Comparison of ENCODE assay signal across 18 cellular contexts in the genomic region with DNA sequence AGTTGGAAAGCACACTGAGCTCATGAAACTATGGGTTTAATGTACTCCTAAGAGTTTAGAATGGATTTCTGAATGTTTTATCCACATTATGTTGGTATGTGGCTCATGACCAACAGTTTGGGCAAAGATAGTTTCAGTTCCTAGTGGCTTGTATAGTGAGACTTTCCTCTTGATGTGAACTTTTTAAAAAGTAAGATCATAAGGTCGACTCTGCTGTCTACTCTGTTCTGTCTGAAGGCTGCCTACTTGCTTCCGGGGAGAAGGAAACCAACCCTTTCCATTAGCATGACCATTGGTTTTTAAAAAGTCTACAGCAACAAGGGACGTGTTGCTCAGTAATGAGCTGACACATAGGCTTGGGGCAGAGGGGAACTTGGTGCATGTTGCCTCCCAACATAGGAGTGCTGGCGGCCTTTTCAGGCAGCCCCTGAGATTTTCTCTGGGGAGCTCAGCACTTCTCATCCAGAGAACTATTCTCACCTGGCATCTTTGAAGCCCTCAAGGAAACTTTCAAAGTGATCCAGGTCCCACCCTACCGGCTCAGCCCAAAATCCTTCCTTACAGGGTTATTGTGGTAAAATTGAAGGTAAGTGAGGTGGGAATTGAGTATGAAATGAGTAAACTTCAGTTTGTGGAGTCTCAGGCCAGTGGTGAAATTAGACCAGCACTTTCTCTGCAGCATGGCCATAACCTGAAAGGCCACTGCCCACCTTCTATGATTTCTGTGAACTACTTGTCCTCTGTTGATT. TPM values are rescaled to one million over a fixed set of nuclear protein-coding genes. Genes with fewer than 3 reads are reported as not detected.
DNase-seq lines count a peak whose midpoint lies in the region; ATAC-seq, FAIRE-seq and TF ChIP-seq lines count a peak whose summit lies in the region.
"Had no signal": no experiment of that assay in that cellular context is flagged by ENCODE, and none has a peak within 500 bp of the region (broad histone marks: within the 10 kb centered on the region; RNA-seq: fewer than 3 reads in every experiment).

No MANE protein-coding gene starts in this region.

- FAIRE-seq in GM12878 (lab: Jason Lieb, UNC), result no peak
- FAIRE-seq: frontal cortex, H1, HepG2 had no signal

- POLR2A ChIA-PET in T-cell (lab: Charles Lee), result interaction anchor here (0.7 to 1.5 kb wide), 6 partner anchors 14 to 120 kb away, joined by 3 to 6 read pairs (median 3); no protein-coding TSS in a partner anchor
- POLR2A ChIA-PET in GM12878 (lab: Charles Lee), result interaction anchor here (1.4 kb wide), 1 partner anchor 16 kb away, joined by 3 read pairs; no protein-coding TSS in a partner anchor

- in situ Hi-C loops in GM12878 (cut with MboI), result loop anchor here (5.0 kb wide), 1 partner anchor 640 kb away; no protein-coding TSS in a partner anchor

- no peak for TF ChIP-seq CTCF in GM12878 (IDR thresholded peaks at IDR 0.05 in 2 of 3, conservative IDR thresholded peaks at IDR 0.05 in 1 of 3; ENCODE audit: control insufficient read depth in 2 of 3, extremely low read depth in 1 of 3, insufficient read depth in 1 of 3, low read depth in 3 of 3, low read length in 3 of 3)
- TF ChIP-seq CTCF in tibial nerve (IDR thresholded peaks at IDR 0.05), result no peak
- TF ChIP-seq CTCF in natural killer cell (IDR thresholded peaks at IDR 0.05), result no peak

- TF ChIP-seq POLR2A in GM12878 (IDR thresholded peaks at IDR 0.05; ENCODE audit: low read depth, low read length), result no peak
- TF ChIP-seq POLR2A in tibial nerve (IDR thresholded peaks at IDR 0.05), result no peak

- H3K79me2 ChIP-seq in GM12878 (ENCODE audit: control insufficient read depth, insufficient read depth, low read length), result no peaks in the 10 kb centered on the region

- no peaks in the 10 kb centered on the region for H3K27me3 Mint-ChIP-seq in activated T-cell treated with anti-CD3 and anti-CD28 coated beads, Interleukin-2, amount 50 U/mL, for 72 hours (ENCODE audit: low read depth)
- H3K27me3 Mint-ChIP-seq in T-cell, result no peaks in the 10 kb centered on the region
- H3K27me3 Mint-ChIP-seq in natural killer cell (ENCODE audit: low read depth in 2 of 2), result no peaks in the 10 kb centered on the region

- no peak overlapping the region for H2AFZ ChIP-seq in GM12878 (ENCODE audit: control insufficient read depth, low read depth, low read length)

- no peak overlapping the region for H3K4me3 Mint-ChIP-seq in activated T-cell treated with anti-CD3 and anti-CD28 coated beads, Interleukin-2, amount 50 U/mL, for 72 hours
- H3K4me3 Mint-ChIP-seq in T-cell (no peak overlapping the region), natural killer cell (no peak overlapping the region)

- RAD21 ChIA-PET in GM12878 (lab: Charles Lee; ENCODE audit: unreplicated experiment), result interaction anchor here (1.1 to 2.5 kb wide), 8 partner anchors 17 to 641 kb away, joined by 3 to 6 read pairs (median 4); no protein-coding TSS in a partner anchor

- no peak for ATAC-seq in activated T-cell treated with anti-CD3 and anti-CD28 coated beads, Interleukin-2, amount 50 U/mL, for 72 hours (replicated peaks in 1 of 2)
- ATAC-seq in T-cell (replicated peaks in 1 of 4) (no peak), GM12878 (peak; percentile 14; the same call in 1 of the 3 replicates), natural killer cell (no peak)

- H3K27me3 ChIP-seq in GM12878 (replicated peaks in 1 of 2; ENCODE audit: control insufficient read depth in 2 of 2, insufficient read depth in 2 of 2, low read length in 1 of 2), result no peaks in the 10 kb centered on the region
- H3K27me3 ChIP-seq in tibial nerve, result no peaks in the 10 kb centered on the region
- H3K27me3 ChIP-seq: brain microvascular endothelial cell, right atrium auricular region, upper lobe of right lung had no signal

- H3K4me1 ChIP-seq in GM12878 (ENCODE audit: control insufficient read depth, insufficient read depth, low read length) (no peaks in the 10 kb centered on the region), tibial nerve (peaks cover 0 to 7% (median 0%) of the 10 kb centered on the region in 4 donors)

- no peaks in the 10 kb centered on the region for H3K9me3 Mint-ChIP-seq in activated T-cell treated with anti-CD3 and anti-CD28 coated beads, Interleukin-2, amount 50 U/mL, for 72 hours
- H3K9me3 Mint-ChIP-seq in T-cell, result no peaks in the 10 kb centered on the region
- H3K9me3 Mint-ChIP-seq in natural killer cell, result no peaks in the 10 kb centered on the region
- H3K9me3 Mint-ChIP-seq: activated naive CD4-positive, alpha-beta T cell treated with anti-CD3 and anti-CD28 coated beads, Interleukin-2, amount 50 U/mL, for 72 hours had no signal

- WGBS in GM12878 (ENCODE audit: insufficient coverage, insufficient replicate concordance, low lambda C conversion rate, missing lambda C conversion rate), result 63% methylated on average over 5 of the region's 5 CpGs
- 85 to 86% methylated on average over 5 of the region's 5 CpGs for WGBS in tibial nerve, 2 donors

- peaks cover 17 to 28% of the 10 kb centered on the region in 2 donors for H3K36me3 Mint-ChIP-seq in activated T-cell treated with anti-CD3 and anti-CD28 coated beads, Interleukin-2, amount 50 U/mL, for 72 hours (ENCODE audit: insufficient read depth in 2 of 2)
- H3K36me3 Mint-ChIP-seq in T-cell, result peaks cover 75% of the 10 kb centered on the region
- H3K36me3 Mint-ChIP-seq in natural killer cell, result peaks cover 25% of the 10 kb centered on the region

- intact Hi-C loops in GM12878 (cut with micrococcal nuclease; ENCODE audit: unreplicated experiment) (loop anchor here (2.0 kb wide), 2 partner anchors 24 to 642 kb away; no protein-coding TSS in a partner anchor), natural killer cell (cut with micrococcal nuclease) (loop anchor here (1.0 kb wide), 2 partner anchors 30 to 81 kb away; no protein-coding TSS in a partner anchor)

- SMC1A ChIA-PET in GM12878 (lab: Charles Lee; ENCODE audit: uncharacterized antibody, unreplicated experiment), result interaction anchor here (0.7 to 3.1 kb wide), 14 partner anchors 10 to 42 kb away, joined by 3 to 18 read pairs (median 4); no protein-coding TSS in a partner anchor

- no peak for TF ChIP-seq EP300 in GM12878 (IDR thresholded peaks at IDR 0.05; ENCODE audit: borderline replicate concordance in 1 of 2, control insufficient read depth in 1 of 2, low read depth in 2 of 2, low read length in 2 of 2)
- TF ChIP-seq EP300 in tibial nerve (IDR thresholded peaks at IDR 0.05), result no peak

- peak overlapping the region; percentile 55 for H3K27ac Mint-ChIP-seq in activated T-cell treated with anti-CD3 and anti-CD28 coated beads, Interleukin-2, amount 50 U/mL, for 72 hours
- H3K27ac Mint-ChIP-seq in T-cell (peak overlapping the region; percentile 29 to 44), natural killer cell (peak overlapping the region in 1 of 2 donors; percentile 55)

- no peak overlapping the region for H3K9ac ChIP-seq in GM12878 (ENCODE audit: control insufficient read depth, insufficient read depth, low read length)

- TF ChIP-seq RAD21 in GM12878 (IDR thresholded peaks at IDR 0.05; ENCODE audit: insufficient read depth, low read depth, low read length), result no peak

- BruUV-seq in GM12878 (replicated peaks; lab: Mats Ljungman, UMichigan), result no TSS peak

- no peak for DNase-seq in activated T-cell treated with anti-CD3 and anti-CD28 coated beads, Interleukin-2, amount 50 U/mL, for 72 hours
- no peak for DNase-seq in activated T-cell treated with anti-CD3 and anti-CD28 coated beads for 4 hours
- DNase-seq in T-cell, result no peak
- DNase-seq in GM12878 (ENCODE audit: low read depth, low spot score), result no peak
- peak; percentile 33 for DNase-seq in pons (ENCODE audit: low spot score)
- DNase-seq in tibial nerve (ENCODE audit: low spot score in 2 of 2), result no peak
- no peak for DNase-seq in natural killer cell
- no peak for DNase-seq in activated gamma-delta T cell treated with Interleukin-2 at 50 U/mL for 16 hours
- DNase-seq: activated CD8-positive, alpha-beta memory T cell treated with anti-CD3 and anti-CD28 coated beads for 24 hours; NCI-H187; upper lobe of right lung had no signal

- peaks cover 23 to 37% of the 10 kb centered on the region in 2 experiments for H3K36me3 ChIP-seq in GM12878 (ENCODE audit: control insufficient read depth in 2 of 2, insufficient read depth in 2 of 2, low read length in 1 of 2)
- peaks cover 0 to 88% (median 26%) of the 10 kb centered on the region in 3 donors for H3K36me3 ChIP-seq in tibial nerve

- H3K4me3 ChIP-seq in GM12878 (no peak overlapping the region), tibial nerve (no peak overlapping the region)
- H3K4me3 ChIP-seq: right atrium auricular region, upper lobe of right lung had no signal

- H4K20me1 ChIP-seq in GM12878 (ENCODE audit: control insufficient read depth, insufficient read depth), result no peaks in the 10 kb centered on the region

- H3K9me3 ChIP-seq in GM12878 (replicated peaks; ENCODE audit: control insufficient read depth, insufficient read depth, low read length) (no peaks in the 10 kb centered on the region), tibial nerve (no peaks in the 10 kb centered on the region)
- H3K9me3 ChIP-seq: right atrium auricular region, upper lobe of right lung had no signal

- peaks cover 20% of the 10 kb centered on the region for H3K4me1 Mint-ChIP-seq in activated T-cell treated with anti-CD3 and anti-CD28 coated beads, Interleukin-2, amount 50 U/mL, for 72 hours (ENCODE audit: low read depth)
- H3K4me1 Mint-ChIP-seq in T-cell (peaks cover 44 to 63% (median 51%) of the 10 kb centered on the region in 3 donors), natural killer cell (peaks cover 10 to 15% of the 10 kb centered on the region in 2 donors)

- H3K4me2 ChIP-seq in GM12878 (ENCODE audit: control insufficient read depth, insufficient read depth), result no peak overlapping the region

- H3K27ac ChIP-seq in GM12878 (ENCODE audit: control insufficient read depth, insufficient read depth), result no peak overlapping the region
- peak overlapping the region in 2 of 4 donors; percentile 26 to 40 for H3K27ac ChIP-seq in tibial nerve
- H3K27ac ChIP-seq: brain microvascular endothelial cell, epithelial cell of prostate, right atrium auricular region, upper lobe of right lung had no signal

- CTCF ChIA-PET in T-cell (lab: Charles Lee) (interaction anchor here (0.6 to 7.9 kb wide), 23 partner anchors 7 to 62 kb away, joined by 3 to 80 read pairs (median 6); no protein-coding TSS in a partner anchor), GM12878 (lab: Yijun Ruan, JAX) (interaction anchor here (0.6 to 8.0 kb wide), 15 partner anchors 8 to 642 kb away, joined by 3 to 154 read pairs (median 5); a partner anchor contains a TSS)

RNA-seq across cellular contexts. Expression of a gene that starts 30.7 kb away (rescaled TPM):
- total RNA-seq in activated T-cell treated with anti-CD3 and anti-CD28 coated beads, Interleukin-2, amount 50 U/mL, for 72 hours, result 10 to 100 TPM; 83.4 to 90.3 TPM
- 10 to 100 TPM; 60.2 to 95.4 (median 73.2) TPM for total RNA-seq in T-cell
- 103 and 104 TPM in 2 replicates for total RNA-seq in GM12878 (2013; cell fraction: nucleolus; rRNA removed)
- total RNA-seq in GM12878 (2014; rRNA removed), result 107 and 108 TPM in 2 replicates
- total RNA-seq in GM12878 (2014; rRNA removed; fragmentation: Illumina TruSeq; extraction: Trizol), result 112 and 123 TPM in 2 replicates
- 89.4 and 91.5 TPM in 2 replicates for total RNA-seq in GM12878 (2021)
- polyA plus RNA-seq in GM12878 (2011; ENCODE audit: low read depth), result 40.4 TPM
- 68.7 and 79.2 TPM in 2 replicates for polyA plus RNA-seq in GM12878 (2011; rRNA removed)
- 35.8 and 50.6 TPM in 2 replicates for polyA plus RNA-seq in GM12878 (2011; cell fraction: cytosol; rRNA removed)
- polyA plus RNA-seq in GM12878 (2011; cell fraction: nucleus; rRNA removed), result 64.6 and 78.6 TPM in 2 replicates
- 70.4 and 92.1 TPM in 2 replicates for polyA plus RNA-seq in GM12878 (2012)
- polyA plus RNA-seq in GM12878 (2014; fragmentation: Illumina TruSeq; extraction: Trizol), result 106 and 119 TPM in 2 replicates
- 100 to 1,000 TPM in 1 of 2 experiments, 10 to 100 TPM in 1; 84.3 to 124 TPM for polyA plus RNA-seq in GM12878 (2014; fragmentation: Nextera tagmentation; extraction: Ambion mirVana)
- polyA plus RNA-seq in GM12878 (2014; rRNA removed), result 101 and 105 TPM in 2 replicates
- polyA plus RNA-seq in GM12878 (2016; fragmentation: Nextera tagmentation; extraction: Ambion mirVana), result 100 to 1,000 TPM; 196 to 199 TPM
- 39.0 and 53.7 TPM in 2 replicates for polyA minus RNA-seq in GM12878 (2011; rRNA and poly(A)+ RNA removed)
- polyA minus RNA-seq in GM12878 (2011; cell fraction: cytosol; rRNA and poly(A)+ RNA removed), result 18.6 and 21.1 TPM in 2 replicates
- 51.1 and 84.2 TPM in 2 replicates for polyA minus RNA-seq in GM12878 (2011; cell fraction: nucleus; rRNA and poly(A)+ RNA removed)
- total RNA-seq in tibial nerve, result 10 to 100 TPM; 47.4 to 64.5 (median 58.9) TPM
- total RNA-seq in natural killer cell, result 100 to 1,000 TPM in 2 of 3 donors, 10 to 100 TPM in 1; 84.4 to 105 (median 102) TPM
